Comparison of ENCODE assay signal across 32 cellular contexts in genomic region chr19:51136333-51136732, GRCh38. TPM values are rescaled to one million over a fixed set of nuclear protein-coding genes. Genes with fewer than 3 reads are reported as not detected.
DNase-seq lines count a peak whose midpoint lies in the region; ATAC-seq and TF ChIP-seq lines count a peak whose summit lies in the region.
"Had no signal": no experiment of that assay in that cellular context is flagged by ENCODE, and none has a peak within 500 bp of the region (broad histone marks: within the 10 kb centered on the region; RNA-seq: fewer than 3 reads in every experiment).

No MANE protein-coding gene starts in this region.

- intact Hi-C loops in natural killer cell (cut with micrococcal nuclease), result no loop called here

- H3K36me3 ChIP-seq in BLaER1 (no peaks in the 10 kb centered on the region), SJCRH30 (no peaks in the 10 kb centered on the region)
- H3K36me3 ChIP-seq in CD8-positive, alpha-beta memory T cell (ENCODE audit: insufficient read depth, low read length), result no peaks in the 10 kb centered on the region
- H3K36me3 ChIP-seq: esophagus squamous epithelium, HAP-1 had no signal

- H3K27me3 ChIP-seq in BLaER1 (no peaks in the 10 kb centered on the region), SJCRH30 (peaks cover 12% of the 10 kb centered on the region)
- no peaks in the 10 kb centered on the region for H3K27me3 ChIP-seq in CD8-positive, alpha-beta memory T cell (ENCODE audit: insufficient read depth, low read length, poor library complexity, severe bottlenecking)

- H3K4me3 Mint-ChIP-seq in CD8-positive, alpha-beta memory T cell, result peak overlapping the region in 6 of 7 donors; percentile 17 to 74 (median 58)
- H3K4me3 Mint-ChIP-seq in effector memory CD8-positive, alpha-beta T cell, result peak overlapping the region; percentile 67 to 76
- peak overlapping the region; percentile 80 for H3K4me3 Mint-ChIP-seq in natural killer cell
- H3K4me3 Mint-ChIP-seq: activated CD8-positive, alpha-beta T cell treated with anti-CD3 and anti-CD28 coated beads, Interleukin-2, amount 10 ng/mL, durations not matched to agents 7 days and 5 days; activated naive CD4-positive, alpha-beta T cell treated with anti-CD3 and anti-CD28 coated beads, Interleukin-2, amount 10 ng/mL, durations not matched to agents 7 days and 5 days; activated T-cell treated with anti-CD3 and anti-CD28 coated beads, Interleukin-2, amount 50 U/mL, for 4 hours had no signal

- POLR2A ChIA-PET in CD8-positive, alpha-beta memory T cell (lab: Charles Lee), result interaction anchor here (1.1 kb wide), 1 partner anchor 28 kb away, joined by 3 read pairs; no protein-coding TSS in a partner anchor

- H3K4me2 ChIP-seq in BLaER1, result peak overlapping the region; percentile 68; the same call in 1 of the 2 replicates

- H3K9me3 ChIP-seq in BLaER1 (peaks cover 25% of the 10 kb centered on the region), SJCRH30 (replicated peaks) (no peaks in the 10 kb centered on the region)
- H3K9me3 ChIP-seq in CD8-positive, alpha-beta memory T cell (ENCODE audit: low read length), result no peaks in the 10 kb centered on the region
- H3K9me3 ChIP-seq: esophagus squamous epithelium had no signal

- no peak overlapping the region for H3K9ac ChIP-seq in BLaER1

- DNase-seq in CD8-positive, alpha-beta memory T cell, result no peak
- no peak for DNase-seq in effector memory CD8-positive, alpha-beta T cell
- DNase-seq in natural killer cell (no peak), C1 segment of cervical spinal cord (lab: John Stamatoyannopoulos, UW) (no peak), SJCRH30 (no peak), KBM-7 (no peak)
- DNase-seq: activated CD8-positive, alpha-beta T cell treated with anti-CD3 and anti-CD28 coated beads, Interleukin-2, amount 10 ng/mL, durations not matched to agents 7 days and 5 days; activated naive CD4-positive, alpha-beta T cell treated with anti-CD3 and anti-CD28 coated beads, Interleukin-2, amount 10 ng/mL, durations not matched to agents 7 days and 5 days; activated T-cell treated with anti-CD3 and anti-CD28 coated beads, Interleukin-2, amount 50 U/mL, for 4 hours; anterior cingulate cortex; cortex of kidney; DND-41; esophagus squamous epithelium; foreskin melanocyte; left cardiac atrium; NCI-H1417; NCI-H2081; NCI-H2227 treated with DMSO at 0.1 percent for 48 hours; NCI-H526 treated with DMSO at 0.1 percent for 48 hours; retina; stimulated activated CD4-positive, alpha-beta T cell treated with anti-CD3 and anti-CD28 coated beads, Interleukin-2, amount 100 ng/mL, for 48 hours had no signal

- H3K4me1 Mint-ChIP-seq in CD8-positive, alpha-beta memory T cell, result peaks cover 41 to 48% (median 47%) of the 10 kb centered on the region in 3 donors
- H3K4me1 Mint-ChIP-seq in effector memory CD8-positive, alpha-beta T cell (ENCODE audit: low read depth in 2 of 2), result peaks cover 56 to 60% of the 10 kb centered on the region in 2 donors
- peaks cover 79 to 88% of the 10 kb centered on the region in 2 donors for H3K4me1 Mint-ChIP-seq in natural killer cell

- peaks cover 0 to 6% (median 2%) of the 10 kb centered on the region in 3 donors for H3K36me3 Mint-ChIP-seq in CD8-positive, alpha-beta memory T cell
- H3K36me3 Mint-ChIP-seq in effector memory CD8-positive, alpha-beta T cell (ENCODE audit: insufficient read depth), result peaks cover 7% of the 10 kb centered on the region
- no peaks in the 10 kb centered on the region for H3K36me3 Mint-ChIP-seq in natural killer cell
- H3K36me3 Mint-ChIP-seq: activated naive CD4-positive, alpha-beta T cell treated with anti-CD3 and anti-CD28 coated beads, Interleukin-2, amount 10 ng/mL, durations not matched to agents 7 days and 5 days had no signal

- H3K27ac Mint-ChIP-seq in CD8-positive, alpha-beta memory T cell, result peak overlapping the region in 4 of 8 donors; percentile 1 to 87 (median 74)
- peak overlapping the region; percentile 71 to 91 for H3K27ac Mint-ChIP-seq in effector memory CD8-positive, alpha-beta T cell
- H3K27ac Mint-ChIP-seq in natural killer cell, result peak overlapping the region; percentile 90 to 96
- H3K27ac Mint-ChIP-seq: activated naive CD4-positive, alpha-beta T cell treated with anti-CD3 and anti-CD28 coated beads, Interleukin-2, amount 10 ng/mL, durations not matched to agents 7 days and 5 days had no signal

- H3K4me3 ChIP-seq in BLaER1 (no peak overlapping the region), SJCRH30 (no peak overlapping the region)
- H3K4me3 ChIP-seq in CD8-positive, alpha-beta memory T cell (ENCODE audit: low read length), result no peak overlapping the region
- H3K4me3 ChIP-seq: esophagus squamous epithelium, HAP-1 had no signal

- H3K27ac ChIP-seq in BLaER1 (no peak overlapping the region), SJCRH30 (no peak overlapping the region)
- no peak overlapping the region for H3K27ac ChIP-seq in CD8-positive, alpha-beta memory T cell (ENCODE audit: low read depth, low read length)

- H3K4me1 ChIP-seq in BLaER1 (peaks cover 69% of the 10 kb centered on the region), SJCRH30 (no peaks in the 10 kb centered on the region)
- peaks cover 35% of the 10 kb centered on the region for H3K4me1 ChIP-seq in CD8-positive, alpha-beta memory T cell (ENCODE audit: insufficient read depth, low read length)
- H3K4me1 ChIP-seq: esophagus squamous epithelium, HAP-1 had no signal

- no peaks in the 10 kb centered on the region for H4K20me1 ChIP-seq in BLaER1

- CTCF ChIA-PET in CD8-positive, alpha-beta memory T cell (lab: Charles Lee), result no interaction called here

- peaks cover 6 to 15% of the 10 kb centered on the region in 2 donors for H3K27me3 Mint-ChIP-seq in CD8-positive, alpha-beta memory T cell
- H3K27me3 Mint-ChIP-seq in effector memory CD8-positive, alpha-beta T cell, result peaks cover 0 to 10% of the 10 kb centered on the region in 2 donors
- H3K27me3 Mint-ChIP-seq in natural killer cell (ENCODE audit: low read depth in 2 of 2), result no peaks in the 10 kb centered on the region

- peaks cover 0 to 3% (median 0%) of the 10 kb centered on the region in 5 donors for H3K9me3 Mint-ChIP-seq in CD8-positive, alpha-beta memory T cell
- H3K9me3 Mint-ChIP-seq in effector memory CD8-positive, alpha-beta T cell, result no peaks in the 10 kb centered on the region
- H3K9me3 Mint-ChIP-seq in natural killer cell, result no peaks in the 10 kb centered on the region
- H3K9me3 Mint-ChIP-seq: activated T-cell treated with anti-CD3 and anti-CD28 coated beads, Interleukin-2, amount 50 U/mL, for 4 hours had no signal

- no peak for TF ChIP-seq CTCF in natural killer cell (IDR thresholded peaks at IDR 0.05)

- no peak for ATAC-seq in effector memory CD8-positive, alpha-beta T cell (replicated peaks)
- no peak for ATAC-seq in natural killer cell
- ATAC-seq in HG02938 (IDR thresholded peaks at IDR 0.05; ENCODE audit: unreplicated experiment), result no peak
- ATAC-seq: activated CD4-positive, CD25-positive, alpha-beta regulatory T cell treated with anti-CD3 and anti-CD28 coated beads, Interleukin-2, amount 50 U/mL, for 24 hours; activated CD8-positive, alpha-beta T cell treated with anti-CD3 and anti-CD28 coated beads, Interleukin-2, amount 10 ng/mL, durations not matched to agents 7 days and 5 days; activated T-cell treated with anti-CD3 and anti-CD28 coated beads, Interleukin-2, amount 50 U/mL, for 4 hours had no signal

- in situ Hi-C loops in KBM-7 (cut with MboI; ENCODE audit: low pct_unique_long_range_greater_than_20kb, low sequenced_read_pairs), result no loop called here

RNA-seq across cellular contexts. Expression of gene SIGLEC7, which starts 5.8 kb away (rescaled TPM):
- total RNA-seq in CD8-positive, alpha-beta memory T cell, result under 1 TPM; 0.42 to 0.46 TPM
- polyA plus RNA-seq in CD8-positive, alpha-beta memory T cell, result 2.5 TPM
- 10 to 100 TPM; 48.6 to 56.0 (median 49.5) TPM for total RNA-seq in natural killer cell
- total RNA-seq in SJCRH30 (2014; rRNA removed; shearing (Covaris generic)), result not detected in 2 replicates
- total RNA-seq: activated CD8-positive, alpha-beta T cell treated with anti-CD3 and anti-CD28 coated beads, Interleukin-2, amount 10 ng/mL, durations not matched to agents 7 days and 5 days; bronchial epithelial cell; HT-29; osteoblast; RPMI7951; T-helper 1 cell treated with Interleukin-12 subunit alpha and Interleukin-12 subunit beta and Interleukin-4 antibody, amounts not matched to agents 30 ng/mL and 1 ng/mL, for 36 hours had no signal
- polyA plus RNA-seq: AG04450 had no signal

RNA-seq across cellular contexts. Expression of gene SIGLEC9, which starts 11.6 kb away (rescaled TPM):
- under 1 TPM; 0.46 to 0.93 TPM for total RNA-seq in CD8-positive, alpha-beta memory T cell
- 3.6 TPM for polyA plus RNA-seq in CD8-positive, alpha-beta memory T cell
- total RNA-seq in natural killer cell, result 10 to 100 TPM; 13.0 to 15.3 (median 13.8) TPM
- total RNA-seq in SJCRH30 (2014; rRNA removed; shearing (Covaris generic)), result not detected in 2 replicates
- total RNA-seq: bronchial epithelial cell, HT-29, osteoblast, RPMI7951 had no signal
- polyA plus RNA-seq: AG04450 had no signal

RNA-seq across cellular contexts. Expression of gene CTU1, which starts 28.1 kb away (rescaled TPM):
- 10 to 100 TPM; 11.0 to 13.4 TPM for total RNA-seq in CD8-positive, alpha-beta memory T cell
- 8.8 TPM for polyA plus RNA-seq in CD8-positive, alpha-beta memory T cell
- total RNA-seq in natural killer cell, result 1 to 10 TPM; 2.5 to 6.5 (median 3.8) TPM
- total RNA-seq in SJCRH30 (2014; rRNA removed; shearing (Covaris generic)), result 6.7 and 7.2 TPM in 2 replicates

RNA-seq across cellular contexts. Expression of gene KLK14, which starts 53.6 kb away (rescaled TPM):
- under 1 TPM; 0.26 to 0.31 TPM for total RNA-seq in CD8-positive, alpha-beta memory T cell
- not detected for polyA plus RNA-seq in CD8-positive, alpha-beta memory T cell
- total RNA-seq in natural killer cell, result 1 to 10 TPM in 2 of 3 donors, under 1 TPM in 1; 0.64 to 1.3 (median 1.1) TPM
- total RNA-seq in SJCRH30 (2014; rRNA removed; shearing (Covaris generic)), result not detected in 2 replicates
- total RNA-seq: bronchial epithelial cell, HT-29, osteoblast, RPMI7951, ureter had no signal
- polyA plus RNA-seq: AG04450 had no signal

Comparison
In these comparisons a context has a peak if more than half of its experiments do, and no peak if none do; other contexts are left out.
1. RNA of gene SIGLEC7, which starts 5.8 kb away (total RNA-seq): 48.6 to 56.0 TPM in natural killer cell; 0.42 to 0.46 TPM in CD8-positive, alpha-beta memory T cell and not detected in SJCRH30; every median in the first group is over 10 times any median in the second.
2. RNA of gene SIGLEC9, which starts 11.6 kb away (total RNA-seq): 13.0 to 15.3 TPM in natural killer cell; 0.46 to 0.93 TPM in CD8-positive, alpha-beta memory T cell and not detected in SJCRH30; every median in the first group is over 4 times any median in the second.
3. Peak in every context shown above with its lines, with median percentiles within 50 percentile points of each other: H3K4me3 Mint-ChIP-seq.